8 cellular contexts compared by ENCODE assay signal in genomic region chrX:15988661-15989603, GRCh38.
DNase-seq lines count a peak whose midpoint lies in the region; ATAC-seq and TF ChIP-seq lines count a peak whose summit lies in the region.

No MANE protein-coding gene starts in this region.

- H3K36me3 ChIP-seq in MG63 (no peaks in the 10 kb centered on the region), osteoblast (ENCODE audit: insufficient read depth, low read length) (no peaks in the 10 kb centered on the region)
- no peaks in the 10 kb centered on the region for H3K36me3 ChIP-seq in effector memory CD4-positive, alpha-beta T cell (ENCODE audit: control insufficient read depth, insufficient read depth, low read length)

- no peak overlapping the region for H3K4me2 ChIP-seq in osteoblast (ENCODE audit: insufficient read depth, low read length)

- peak overlapping the region; percentile 16; the same call in 1 of the 2 replicates for H3K4me3 ChIP-seq in MG63
- H3K4me3 ChIP-seq in osteoblast (ENCODE audit: insufficient read depth, low read length): no peak overlapping the region
- H3K4me3 ChIP-seq in effector memory CD4-positive, alpha-beta T cell (ENCODE audit: insufficient read depth, low read depth, low read length, poor library complexity, severe bottlenecking): no peak overlapping the region

- H3K9me3 ChIP-seq in MG63 (no peaks in the 10 kb centered on the region), osteoblast (ENCODE audit: low read depth, low read length) (no peaks in the 10 kb centered on the region)
- H3K9me3 ChIP-seq in effector memory CD4-positive, alpha-beta T cell (ENCODE audit: control insufficient read depth, low read length): no peaks in the 10 kb centered on the region

- DNase-seq in GM04503 (ENCODE audit: low read depth) (peak; percentile 65), MG63 (peak; percentile 62), dermis blood vessel endothelial cell (peak; percentile 80), osteoblast (ENCODE audit: insufficient read length, low spot score, missing footprints) (peak; percentile 63), NCI-H128 (lab: John Stamatoyannopoulos, UW; ENCODE audit: unreplicated experiment) (no peak)
- DNase-seq in effector memory CD4-positive, alpha-beta T cell: no peak
- no peak for DNase-seq in effector CD8-positive, alpha-beta T cell (lab: John Stamatoyannopoulos, UW)

- H3K27me3 ChIP-seq in MG63: no peaks in the 10 kb centered on the region
- no peaks in the 10 kb centered on the region for H3K27me3 ChIP-seq in osteoblast (ENCODE audit: insufficient read depth, low read length)
- no peaks in the 10 kb centered on the region for H3K27me3 ChIP-seq in effector memory CD4-positive, alpha-beta T cell (replicated peaks; ENCODE audit: control insufficient read depth, insufficient read depth, low read length, poor library complexity, severe bottlenecking)

- no peaks in the 10 kb centered on the region for H4K20me1 ChIP-seq in osteoblast (ENCODE audit: insufficient read depth, low read length)

- no peaks in the 10 kb centered on the region for H3K79me2 ChIP-seq in osteoblast (ENCODE audit: insufficient read depth, low read length)

- no peak for TF ChIP-seq CTCF in osteoblast (IDR thresholded peaks at IDR 0.05; ENCODE audit: extremely low read depth, low read depth, low read length)

- H3K4me1 ChIP-seq in osteoblast (ENCODE audit: insufficient read depth, low read length): peaks cover 7% of the 10 kb centered on the region
- H3K4me1 ChIP-seq in effector memory CD4-positive, alpha-beta T cell (ENCODE audit: control insufficient read depth, insufficient read depth, low read length, poor library complexity, severe bottlenecking): no peaks in the 10 kb centered on the region

- peak overlapping the region; percentile 42 for H2AFZ ChIP-seq in osteoblast (ENCODE audit: low read length)

- no peak for ATAC-seq in HG02678 (IDR thresholded peaks at IDR 0.05; ENCODE audit: unreplicated experiment)

- H3K27ac ChIP-seq in osteoblast (ENCODE audit: low read depth, low read length): no peak overlapping the region
- no peak overlapping the region for H3K27ac ChIP-seq in effector memory CD4-positive, alpha-beta T cell (ENCODE audit: insufficient read depth, low read length, poor library complexity, severe bottlenecking)

Comparison
In these comparisons a context has a peak if more than half of its experiments do, and no peak if none do; other contexts are left out.
1. DNase-seq: peak in GM04503 (single experiment), MG63 (single experiment), dermis blood vessel endothelial cell (single experiment) and osteoblast (single experiment); none in NCI-H128 (single experiment), effector memory CD4-positive, alpha-beta T cell (0 of 3) and effector CD8-positive, alpha-beta T cell (single experiment).